ENCODE assay signal across 8 cellular contexts in the genomic region with DNA sequence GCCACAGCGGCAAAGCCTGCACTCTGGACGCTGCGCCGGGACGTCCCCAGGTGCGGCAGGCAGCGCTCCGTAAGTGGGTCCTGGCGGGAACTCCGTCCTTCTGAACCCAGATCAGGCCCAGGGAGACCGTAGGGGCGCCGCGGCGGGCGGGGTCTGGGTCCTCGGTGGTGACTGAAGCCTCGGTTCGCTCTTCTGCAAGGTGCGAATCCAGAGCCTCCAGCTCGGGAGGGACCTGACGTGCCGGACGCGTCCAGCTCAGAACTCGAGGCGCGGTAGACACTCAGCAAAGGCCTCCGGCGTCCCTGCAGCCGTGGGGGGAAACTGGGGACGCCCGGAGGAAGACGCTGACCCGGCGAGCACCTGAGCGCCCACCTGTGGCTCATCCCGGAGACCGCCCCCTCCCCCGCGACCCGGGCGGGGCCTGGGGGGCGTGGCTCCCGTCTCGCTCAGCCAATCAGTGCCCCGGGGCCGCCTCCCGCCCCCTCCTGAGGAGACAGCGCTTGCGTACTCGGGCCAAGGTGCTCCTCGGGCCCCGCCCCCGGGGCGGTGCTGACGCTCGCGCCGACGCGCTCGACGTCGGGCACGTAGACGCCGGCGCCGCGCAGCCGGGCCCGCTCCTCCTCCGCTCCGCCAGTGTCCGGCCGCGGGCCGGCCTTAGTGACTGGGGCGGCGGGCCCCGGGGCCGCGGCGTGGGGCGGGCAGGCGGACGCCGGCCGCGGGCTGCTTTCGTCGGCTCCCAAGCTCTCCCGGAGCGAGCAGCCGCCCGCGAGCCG. TPM values are rescaled to one million over a fixed set of nuclear protein-coding genes. Genes with fewer than 3 reads are reported as not detected.
DNase-seq lines count a peak whose midpoint lies in the region; ATAC-seq and TF ChIP-seq lines count a peak whose summit lies in the region.

A gene (plus strand): TSS at position 587 of the 773 bp plus-strand sequence. CDS start 1,483 bp downstream, outside the sequence.

- peaks cover 31% of the 10 kb centered on the region for H3K36me3 ChIP-seq in DND-41 (ENCODE audit: insufficient read depth, low read length)
- H3K36me3 ChIP-seq in KOPT-K1 (ENCODE audit: insufficient read depth, low read length), result peaks cover 32% of the 10 kb centered on the region
- H3K36me3 ChIP-seq in Peyer's patch, result peaks cover 0 to 22% (median 0%) of the 10 kb centered on the region in 3 donors
- H3K36me3 ChIP-seq in esophagus squamous epithelium, result peaks cover 0 to 34% (median 0%) of the 10 kb centered on the region in 3 donors

- H2AFZ ChIP-seq in DND-41 (ENCODE audit: low read depth, low read length), result peak within 1 kb of the TSS; percentile 85

- peak; percentile 83 to 98 for TF ChIP-seq POLR2A in Peyer's patch (IDR thresholded peaks at IDR 0.05)
- peak in 3 of 4 donors; percentile 28 to 94 (median 88) for TF ChIP-seq POLR2A in esophagus squamous epithelium (IDR thresholded peaks at IDR 0.05)

- H3K27me3 ChIP-seq in DND-41 (ENCODE audit: insufficient read depth, low read length, poor library complexity) (no peaks in the 10 kb centered on the region), Peyer's patch (no peaks in the 10 kb centered on the region), esophagus squamous epithelium (peaks cover 0 to 9% (median 0%) of the 10 kb centered on the region in 4 donors)

- H3K4me1 ChIP-seq in DND-41 (ENCODE audit: insufficient read depth, low read length) (peaks cover 38% of the 10 kb centered on the region), Peyer's patch (peaks cover 0 to 9% (median 3%) of the 10 kb centered on the region in 4 donors), esophagus squamous epithelium (peaks cover 4 to 50% (median 16%) of the 10 kb centered on the region in 3 donors)

- peaks cover 37% of the 10 kb centered on the region for H3K79me2 ChIP-seq in DND-41 (ENCODE audit: insufficient read depth, low read length)

- H4K20me1 ChIP-seq in DND-41 (ENCODE audit: insufficient read depth, low read length), result peaks cover 21% of the 10 kb centered on the region

- peak within 1 kb of the TSS; percentile 72 to 83; a peak in 3 of 4 replicates for H3K4me3 ChIP-seq in DND-41 (ENCODE audit: low read depth in 1 of 2, low read length in 2 of 2)
- peak within 1 kb of the TSS; percentile 71 to 96 (median 74) for H3K4me3 ChIP-seq in Peyer's patch
- H3K4me3 ChIP-seq in esophagus squamous epithelium, result peak within 1 kb of the TSS; percentile 71 to 98 (median 91)

- intact Hi-C loops in esophagus squamous epithelium (cut with DNase I), result no loop called here

- DNase-seq in DND-41, result peak; percentile 93
- peak; percentile 96 to 98 (median 98) for DNase-seq in Peyer's patch
- peak; percentile 95 to 96 for DNase-seq in activated T-cell treated with anti-CD3 and anti-CD28 coated beads, Interleukin-2, amount 50 U/mL, for 48 hours
- peak; percentile 65 for DNase-seq in esophagus squamous epithelium (lab: John Stamatoyannopoulos, UW)
- peak; percentile 95 for DNase-seq in myocyte (ENCODE audit: low read depth)
- DNase-seq in stimulated activated CD8-positive, alpha-beta memory T cell treated with anti-CD3 and anti-CD28 coated beads, Interleukin-7, amount 100 ng/mL, for 4 hours (ENCODE audit: low read depth in 2 of 2), result peak; percentile 90 to 94

- peak; percentile 6 for TF ChIP-seq CTCF in DND-41 (IDR thresholded peaks at IDR 0.05; ENCODE audit: borderline replicate concordance, extremely low read depth, low read length, poor library complexity, severe bottlenecking)
- TF ChIP-seq CTCF in Peyer's patch (IDR thresholded peaks at IDR 0.05), result no peak
- TF ChIP-seq CTCF in esophagus squamous epithelium (IDR thresholded peaks at IDR 0.05), result no peak

- H3K9me3 ChIP-seq in DND-41 (ENCODE audit: insufficient read depth, low read length, severe bottlenecking), result no peaks in the 10 kb centered on the region
- H3K9me3 ChIP-seq in KOPT-K1 (ENCODE audit: insufficient read depth, low read length, poor library complexity, severe bottlenecking), result no peaks in the 10 kb centered on the region
- H3K9me3 ChIP-seq in Peyer's patch, result no peaks in the 10 kb centered on the region
- no peaks in the 10 kb centered on the region for H3K9me3 ChIP-seq in esophagus squamous epithelium

- H3K27ac ChIP-seq in DND-41 (ENCODE audit: low read length) (peak within 1 kb of the TSS; percentile 59), KOPT-K1 (ENCODE audit: low read depth, low read length, poor library complexity, severe bottlenecking) (peak within 1 kb of the TSS; percentile 56), Peyer's patch (peak within 1 kb of the TSS; percentile 90 to 98 (median 92)), esophagus squamous epithelium (peak within 1 kb of the TSS; percentile 87 to 95 (median 94))

- WGBS in esophagus squamous epithelium, 2 donors, result 0% methylated on average over 2 of the region's 99 CpGs; no CpG with 5 or more reads in 1 of the 2 donors

- H3K4me2 ChIP-seq in DND-41 (ENCODE audit: insufficient read depth, low read length), result peak within 1 kb of the TSS; percentile 92

- ATAC-seq in DND-41 (ENCODE audit: insufficient read depth, low read depth) (peak; percentile 94), GM21786 (IDR thresholded peaks at IDR 0.05; ENCODE audit: unreplicated experiment) (peak; percentile 88)

- peak within 1 kb of the TSS; percentile 85 for H3K9ac ChIP-seq in DND-41 (ENCODE audit: low read depth, low read length)

RNA-seq across cellular contexts. Expression of the gene that starts here (rescaled TPM):
- 100 to 1,000 TPM in 1 of 4 donors, 10 to 100 TPM in 3; 45.5 to 111 (median 71.4) TPM for total RNA-seq in Peyer's patch
- 10 to 100 TPM; 21.0 to 34.7 (median 29.8) TPM for total RNA-seq in esophagus squamous epithelium
- total RNA-seq in myocyte, result 43.4 and 48.4 TPM in 2 replicates
- 46.0 TPM for polyA plus RNA-seq in myocyte (2012)

Comparison
In these comparisons a context has a peak if more than half of its experiments do, and no peak if none do; other contexts are left out.
1. Peak in every context shown above with its lines: DNase-seq, ATAC-seq, H3K4me3 ChIP-seq and H3K27ac ChIP-seq.